28 cellular contexts compared by ENCODE assay signal in genomic region chr16:12086861-12087260, GRCh38.
DNase-seq lines count a peak whose midpoint lies in the region; ATAC-seq, FAIRE-seq and TF ChIP-seq lines count a peak whose summit lies in the region.
"Had no signal": no experiment of that assay in that cellular context is flagged by ENCODE, and none has a peak within 500 bp of the region (broad histone marks: within the 10 kb centered on the region; RNA-seq: fewer than 3 reads in every experiment).

No MANE protein-coding gene starts in this region.

- FAIRE-seq in bronchial epithelial cell (lab: Jason Lieb, UNC) = no peak
- FAIRE-seq: GM12892 had no signal

- H3K79me2 ChIP-seq in KMS-11 (ENCODE audit: insufficient read depth, low read depth) = no peaks in the 10 kb centered on the region

- peak overlapping the region; percentile 94 for H3K27ac Mint-ChIP-seq in CD4-positive, alpha-beta T cell
- H3K27ac Mint-ChIP-seq in naive B cell = peak overlapping the region in 5 of 6 donors; percentile 9 to 63 (median 55)
- H3K27ac Mint-ChIP-seq: H9; stimulated activated effector memory CD8-positive, alpha-beta T cell treated with anti-CD3 and anti-CD28 coated beads, Interleukin-12 subunit alpha, Interleukin-12 subunit beta, amount 100 ng/mL, for 72 hours; T-helper 2 cell treated with Interferon-gamma antibody and Interleukin-4, amounts not matched to agents 5 μg/mL and 100 μg/mL, for 36 hours had no signal

- H3K27me3 Mint-ChIP-seq in CD4-positive, alpha-beta T cell = no peaks in the 10 kb centered on the region
- no peaks in the 10 kb centered on the region for H3K27me3 Mint-ChIP-seq in naive B cell

- H3K4me3 Mint-ChIP-seq in CD4-positive, alpha-beta T cell = no peak overlapping the region
- H3K4me3 Mint-ChIP-seq in naive B cell = peak overlapping the region in 2 of 8 donors; percentile 15 to 38
- H3K4me3 Mint-ChIP-seq: H9; stimulated activated effector memory CD8-positive, alpha-beta T cell treated with anti-CD3 and anti-CD28 coated beads, Interleukin-12 subunit alpha, Interleukin-12 subunit beta, amount 100 ng/mL, for 72 hours; T-helper 2 cell treated with Interferon-gamma antibody and Interleukin-4, amounts not matched to agents 5 μg/mL and 100 μg/mL, for 36 hours had no signal

- no peaks in the 10 kb centered on the region for H3K9me3 Mint-ChIP-seq in CD4-positive, alpha-beta T cell
- no peaks in the 10 kb centered on the region for H3K9me3 Mint-ChIP-seq in naive B cell
- H3K9me3 Mint-ChIP-seq: H9; stimulated activated effector memory CD8-positive, alpha-beta T cell treated with anti-CD3 and anti-CD28 coated beads, Interleukin-12 subunit alpha, Interleukin-12 subunit beta, amount 100 ng/mL, for 72 hours; T-helper 2 cell treated with Interferon-gamma antibody and Interleukin-4, amounts not matched to agents 5 μg/mL and 100 μg/mL, for 36 hours had no signal

- no peak overlapping the region for H3K27ac ChIP-seq in CD4-positive, alpha-beta T cell (ENCODE audit: low read depth, low read length)
- peak overlapping the region; percentile 59; the same call in 1 of the 2 replicates for H3K27ac ChIP-seq in KMS-11
- H3K27ac ChIP-seq: gastrocnemius medialis, HL-60, tibial nerve had no signal

- POLR2A ChIA-PET in CD4-positive, alpha-beta T cell (lab: Charles Lee) = no interaction called here

- DNase-seq in CD4-positive, alpha-beta T cell = no peak
- DNase-seq in bronchial epithelial cell (ENCODE audit: low read depth) (peak; percentile 25), naive B cell (no peak), NCI-H146 treated with DMSO at 0.1 percent for 48 hours (lab: John Stamatoyannopoulos, UW; ENCODE audit: unreplicated experiment) (no peak)
- DNase-seq in stimulated activated CD4-positive, alpha-beta T cell treated with anti-CD3 and anti-CD28 coated beads, Interleukin-4, amount 100 ng/mL, for 4 hours = no peak
- DNase-seq: activated CD4-positive, alpha-beta T cell treated with anti-CD3 and anti-CD28 coated beads for 48 hours; activated gamma-delta T cell treated with Interleukin-2 at 50 U/mL for 16 hours; COR-L47; gastrocnemius medialis; H9; KG1; mesenchymal stem cell; MM.1S; NCI-H1105 treated with DMSO at 0.1 percent for 48 hours; NCI-H2029; NCI-H526; NK-92 treated with Interleukin-12 subunit alpha and Interleukin-12 subunit beta, amount 100 ng/mL, for 24 hours; PC-3 had no signal

- peaks cover 49% of the 10 kb centered on the region for H3K4me1 Mint-ChIP-seq in CD4-positive, alpha-beta T cell (ENCODE audit: low read depth)
- peaks cover 34 to 49% (median 43%) of the 10 kb centered on the region in 3 donors for H3K4me1 Mint-ChIP-seq in naive B cell

- no peak overlapping the region for H2AFZ ChIP-seq in KMS-11 (ENCODE audit: low read depth)
- H2AFZ ChIP-seq: parathyroid adenoma had no signal

- intact Hi-C loops in CD4-positive, alpha-beta T cell (cut with DNase I, micrococcal nuclease) = loop anchor here in 1 of 2 experiments (10.0 kb wide), 1 partner anchor 1142 kb away; the partner anchor contains the start of genes CLEC16A and DEXI

- H4K20me1 ChIP-seq in KMS-11 (ENCODE audit: insufficient read depth) = no peaks in the 10 kb centered on the region
- H4K20me1 ChIP-seq: BLaER1 had no signal

- peaks cover 51% of the 10 kb centered on the region for H3K4me1 ChIP-seq in KMS-11 (ENCODE audit: low read depth, poor library complexity, severe bottlenecking)

- H3K4me2 ChIP-seq in KMS-11 = peak overlapping the region; percentile 71; the same call in 1 of the 2 replicates

- no peaks in the 10 kb centered on the region for H3K36me3 ChIP-seq in KMS-11 (ENCODE audit: insufficient read depth)
- peaks cover 2% of the 10 kb centered on the region for H3K36me3 ChIP-seq in bronchial epithelial cell (ENCODE audit: control insufficient read depth, insufficient read depth, low read length)
- H3K36me3 ChIP-seq: gastrocnemius medialis had no signal

- CTCF ChIA-PET in CD4-positive, alpha-beta T cell (lab: Charles Lee) = interaction anchor here (1.5 kb wide), 1 partner anchor 8 kb away, joined by 3 read pairs; no protein-coding TSS in a partner anchor

- H3K9ac ChIP-seq in KMS-11 = no peak overlapping the region
- H3K9ac ChIP-seq: parathyroid adenoma had no signal

- no peaks in the 10 kb centered on the region for H3K9me3 ChIP-seq in CD4-positive, alpha-beta T cell (ENCODE audit: control insufficient read depth, low read length)
- H3K9me3 ChIP-seq: BLaER1, gastrocnemius medialis, tibial nerve had no signal

- H3K4me3 ChIP-seq in KMS-11 (IDR thresholded peaks at IDR 0.05; ENCODE audit: insufficient read depth, low read depth, low read length) (no peak overlapping the region), bronchial epithelial cell (ENCODE audit: low read depth, low read length) (no peak overlapping the region)
- H3K4me3 ChIP-seq: BLaER1, gastrocnemius medialis, tibial nerve had no signal

- ATAC-seq in CD4-positive, alpha-beta T cell (ENCODE audit: poor library complexity) = no peak
- ATAC-seq in naive B cell (ENCODE audit: low read depth in 2 of 2) (no peak), HG03175 (IDR thresholded peaks at IDR 0.05; ENCODE audit: unreplicated experiment) (no peak)
- ATAC-seq: gastrocnemius medialis; left lobe of liver; PC-3; stimulated activated effector memory CD8-positive, alpha-beta T cell treated with anti-CD3 and anti-CD28 coated beads, Interleukin-12 subunit alpha, Interleukin-12 subunit beta, amount 100 ng/mL, for 72 hours had no signal

- no peaks in the 10 kb centered on the region for H3K27me3 ChIP-seq in CD4-positive, alpha-beta T cell (ENCODE audit: control insufficient read depth, insufficient read depth, low read length)
- no peaks in the 10 kb centered on the region for H3K27me3 ChIP-seq in KMS-11 (ENCODE audit: insufficient read depth, low read depth)
- no peaks in the 10 kb centered on the region for H3K27me3 ChIP-seq in bronchial epithelial cell (ENCODE audit: control insufficient read depth, insufficient read depth, low read length)
- H3K27me3 ChIP-seq: BLaER1, gastrocnemius medialis, tibial nerve had no signal

- TF ChIP-seq CTCF in CD4-positive, alpha-beta T cell (IDR thresholded peaks at IDR 0.05) = no peak
- TF ChIP-seq CTCF in KMS-11 (conservative IDR thresholded peaks at IDR 0.05; ENCODE audit: low read depth, low read length) (no peak), bronchial epithelial cell (IDR thresholded peaks at IDR 0.05; ENCODE audit: insufficient read depth, low read length, severe bottlenecking) (no peak)

- peaks cover 22% of the 10 kb centered on the region for H3K36me3 Mint-ChIP-seq in CD4-positive, alpha-beta T cell (ENCODE audit: low read depth)
- no peaks in the 10 kb centered on the region for H3K36me3 Mint-ChIP-seq in naive B cell
